Comparison of ENCODE assay signal across 29 cellular contexts in the genomic region with DNA sequence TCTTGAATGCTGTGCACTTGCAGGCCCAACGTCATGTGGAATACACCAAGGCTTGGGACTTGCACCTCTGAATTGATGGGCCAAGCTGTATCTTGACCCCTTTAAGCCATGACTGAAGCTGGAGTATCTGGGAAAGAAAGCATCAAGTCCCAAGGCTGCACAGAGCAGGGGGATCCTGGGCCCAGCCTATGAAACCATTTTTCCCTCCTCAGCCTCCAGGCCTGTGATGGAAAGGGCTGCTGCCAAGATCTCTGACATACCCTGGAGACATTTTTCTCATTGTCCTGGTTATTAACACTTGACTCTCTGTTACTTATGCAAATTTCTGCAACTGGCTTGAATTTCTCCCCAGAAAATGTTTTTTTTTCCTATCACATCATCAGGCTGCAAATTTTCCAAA.
DNase-seq lines count a peak whose midpoint lies in the region; TF ChIP-seq lines count a peak whose summit lies in the region.
"Had no signal": no experiment of that assay in that cellular context is flagged by ENCODE, and none has a peak within 500 bp of the region (broad histone marks: within the 10 kb centered on the region; RNA-seq: fewer than 3 reads in every experiment).

No MANE protein-coding gene starts in this region.

- POLR2A ChIA-PET in HEK293 (lab: Yijun Ruan, JAX) = no interaction called here
- POLR2A ChIA-PET in PC-9 (lab: Charles Lee; ENCODE audit: unreplicated experiment) = no interaction called here

- no peak overlapping the region for H3K27ac ChIP-seq in HEK293 (ENCODE audit: extremely low read depth, low read depth, low read length)
- no peak overlapping the region for H3K27ac ChIP-seq in esophagus muscularis mucosa (replicated peaks in 1 of 4)
- H3K27ac ChIP-seq in PC-9 = no peak overlapping the region
- H3K27ac ChIP-seq: 22Rv1; A549; BLaER1; BLaER1 treated with 17β-estradiol and CSF1 and Interleukin-3, amounts not matched to agents 10 nM and 100 nM; C4-2B had no signal

- intact Hi-C loops in esophagus muscularis mucosa (cut with DNase I) = no loop called here
- intact Hi-C loops in PC-9 (cut with micrococcal nuclease; ENCODE audit: unreplicated experiment) = no loop called here

- CTCF ChIA-PET in HEK293 (lab: Yijun Ruan, JAX) = no interaction called here
- CTCF ChIA-PET in PC-9 (lab: Charles Lee) = no interaction called here

- peaks cover 4% of the 10 kb centered on the region; the same call in 1 of the 2 replicates for H3K4me1 ChIP-seq in HEK293 (ENCODE audit: control insufficient read depth, insufficient read depth, low read length)
- no peaks in the 10 kb centered on the region for H3K4me1 ChIP-seq in esophagus muscularis mucosa
- H3K4me1 ChIP-seq in PC-9 (replicated peaks; ENCODE audit: insufficient read depth) = no peaks in the 10 kb centered on the region
- H3K4me1 ChIP-seq: A549; BE2C; BLaER1; BLaER1 treated with 17β-estradiol and CSF1 and Interleukin-3, amounts not matched to agents 10 nM and 100 nM; Caco-2 had no signal

- H3K9me3 ChIP-seq in HEK293 (ENCODE audit: control insufficient read depth, insufficient read depth, low read depth, low read length) (no peaks in the 10 kb centered on the region), esophagus muscularis mucosa (peaks cover 0 to 6% (median 3%) of the 10 kb centered on the region in 4 donors), PC-9 (ENCODE audit: insufficient read depth, low read depth) (no peaks in the 10 kb centered on the region)
- H3K9me3 ChIP-seq: A549, BE2C had no signal

- H3K79me2 ChIP-seq in PC-9 (ENCODE audit: low read depth) = no peaks in the 10 kb centered on the region

- no peak for TF ChIP-seq CTCF in HEK293 (tag by site-specific recombination; IDR thresholded peaks at IDR 0.05)
- no peak for TF ChIP-seq CTCF in esophagus muscularis mucosa (IDR thresholded peaks at IDR 0.05)
- no peak for TF ChIP-seq CTCF in PC-9 (conservative IDR thresholded peaks at IDR 0.05)

- H3K27me3 ChIP-seq in esophagus muscularis mucosa (peaks cover 0 to 5% (median 0%) of the 10 kb centered on the region in 4 donors), PC-9 (ENCODE audit: insufficient read depth, low read depth) (no peaks in the 10 kb centered on the region)
- H3K27me3 ChIP-seq: BE2C; BLaER1; BLaER1 treated with 17β-estradiol and CSF1 and Interleukin-3, amounts not matched to agents 10 nM and 100 nM had no signal

- no peaks in the 10 kb centered on the region for H3K36me3 ChIP-seq in HEK293 (ENCODE audit: control insufficient read depth in 2 of 2, insufficient read depth in 1 of 2, low read length in 2 of 2)
- H3K36me3 ChIP-seq in esophagus muscularis mucosa = no peaks in the 10 kb centered on the region
- no peaks in the 10 kb centered on the region for H3K36me3 ChIP-seq in PC-9 (ENCODE audit: low read depth)
- H3K36me3 ChIP-seq: BE2C; BLaER1; BLaER1 treated with 17β-estradiol and CSF1 and Interleukin-3, amounts not matched to agents 10 nM and 100 nM had no signal

- TF ChIP-seq EP300 in esophagus muscularis mucosa (IDR thresholded peaks at IDR 0.05) = no peak

- DNase-seq in esophagus muscularis mucosa (ENCODE audit: extremely low spot score) = peak; percentile 34
- no peak for DNase-seq in NCI-H1048 (lab: John Stamatoyannopoulos, UW)
- DNase-seq in PC-9 = no peak
- DNase-seq: 8988T; ACHN; AML-193; BE2C; C1 segment of cervical spinal cord; Caco-2; Calu3; CD4-positive, alpha-beta memory T cell; CD4-positive, alpha-beta T cell; CD4-positive, CD25-positive, alpha-beta regulatory T cell; CD8-positive, alpha-beta memory T cell; CD8-positive, alpha-beta T cell; COR-L47; DMS 273 treated with DMSO at 0.1 percent for 48 hours; DMS153; DMS53; DMS79; DMS79 treated with DMSO at 0.1 percent for 48 hours; DND-41; EL had no signal

- H3K4me3 ChIP-seq in HEK293 (ENCODE audit: low read depth, low read length) (no peak overlapping the region), esophagus muscularis mucosa (no peak overlapping the region), PC-9 (no peak overlapping the region)
- H3K4me3 ChIP-seq: A549; BLaER1; BLaER1 treated with 17β-estradiol and CSF1 and Interleukin-3, amounts not matched to agents 10 nM and 100 nM had no signal

- no peaks in the 10 kb centered on the region for H3K9me2 ChIP-seq in PC-9 (ENCODE audit: insufficient read depth)

- BruUV-seq in PC-9 (replicated peaks; lab: Mats Ljungman, UMichigan) = no TSS peak

- no peaks in the 10 kb centered on the region for H4K20me1 ChIP-seq in PC-9 (ENCODE audit: insufficient read depth)
- H4K20me1 ChIP-seq: BLaER1; BLaER1 treated with 17β-estradiol and CSF1 and Interleukin-3, amounts not matched to agents 10 nM and 100 nM had no signal

- H3K4me2 ChIP-seq in PC-9 = no peak overlapping the region
- H3K4me2 ChIP-seq: A549; BLaER1; BLaER1 treated with 17β-estradiol and CSF1 and Interleukin-3, amounts not matched to agents 10 nM and 100 nM had no signal

- no peak overlapping the region for H2AFZ ChIP-seq in PC-9

- H3F3A ChIP-seq in PC-9 (ENCODE audit: insufficient read depth, low read depth) = no peaks in the 10 kb centered on the region

- WGBS in esophagus muscularis mucosa = 82% methylated on average over 1 of the region's 1 CpG

- no peak for TF ChIP-seq POLR2A in esophagus muscularis mucosa (IDR thresholded peaks at IDR 0.05; ENCODE audit: low read depth)

TF ChIP-seq in HEK293, 187 proteins besides CTCF, POLR2A, EP300 and RAD21 (continues in another document):
- TF ChIP-seq ZNF529 (tag by site-specific recombination; IDR thresholded peaks at IDR 0.05; ENCODE audit: insufficient replicate concordance) (no peak), ZBTB21 (tag by site-specific recombination; IDR thresholded peaks at IDR 0.05) (no peak), ZNF560 (tag by site-specific recombination; IDR thresholded peaks at IDR 0.05; ENCODE audit: borderline replicate concordance) (no peak), SETDB1 (IDR thresholded peaks at IDR 0.05; ENCODE audit: insufficient read length, low read length) (peak; percentile 80), ZNF768 (tag by site-specific recombination; IDR thresholded peaks at IDR 0.05) (no peak), ZNF114 (tag by site-specific recombination; IDR thresholded peaks at IDR 0.05) (no peak), ZNF366 (tag by site-specific recombination; conservative IDR thresholded peaks at IDR 0.05) (no peak), ZNF623 (tag by site-specific recombination; IDR thresholded peaks at IDR 0.05) (no peak), TRIM28 (IDR thresholded peaks at IDR 0.05; ENCODE audit: borderline replicate concordance, low read length) (peak; percentile 75), ZNF335 (tag by site-specific recombination; conservative IDR thresholded peaks at IDR 0.05) (no peak), REPIN1 (tag by site-specific recombination; IDR thresholded peaks at IDR 0.05; ENCODE audit: low read depth) (no peak)
- TF ChIP-seq, protein P1, sequence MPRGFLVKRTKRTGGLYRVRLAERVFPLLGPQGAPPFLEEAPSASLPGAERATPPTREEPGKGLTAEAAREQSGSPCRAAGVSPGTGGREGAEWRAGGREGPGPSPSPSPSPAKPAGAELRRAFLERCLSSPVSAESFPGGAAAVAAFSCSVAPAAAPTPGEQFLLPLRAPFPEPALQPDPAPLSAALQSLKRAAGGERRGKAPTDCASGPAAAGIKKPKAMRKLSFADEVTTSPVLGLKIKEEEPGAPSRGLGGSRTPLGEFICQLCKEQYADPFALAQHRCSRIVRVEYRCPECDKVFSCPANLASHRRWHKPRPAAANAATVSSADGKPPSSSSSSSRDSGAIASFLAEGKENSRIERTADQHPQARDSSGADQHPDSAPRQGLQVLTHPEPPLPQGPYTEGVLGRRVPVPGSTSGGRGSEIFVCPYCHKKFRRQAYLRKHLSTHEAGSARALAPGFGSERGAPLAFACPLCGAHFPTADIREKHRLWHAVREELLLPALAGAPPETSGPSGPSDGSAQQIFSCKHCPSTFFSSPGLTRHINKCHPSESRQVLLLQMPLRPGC (tag by site-specific recombination; IDR thresholded peaks at IDR 0.05) = no peak
- TF ChIP-seq, protein P2, sequence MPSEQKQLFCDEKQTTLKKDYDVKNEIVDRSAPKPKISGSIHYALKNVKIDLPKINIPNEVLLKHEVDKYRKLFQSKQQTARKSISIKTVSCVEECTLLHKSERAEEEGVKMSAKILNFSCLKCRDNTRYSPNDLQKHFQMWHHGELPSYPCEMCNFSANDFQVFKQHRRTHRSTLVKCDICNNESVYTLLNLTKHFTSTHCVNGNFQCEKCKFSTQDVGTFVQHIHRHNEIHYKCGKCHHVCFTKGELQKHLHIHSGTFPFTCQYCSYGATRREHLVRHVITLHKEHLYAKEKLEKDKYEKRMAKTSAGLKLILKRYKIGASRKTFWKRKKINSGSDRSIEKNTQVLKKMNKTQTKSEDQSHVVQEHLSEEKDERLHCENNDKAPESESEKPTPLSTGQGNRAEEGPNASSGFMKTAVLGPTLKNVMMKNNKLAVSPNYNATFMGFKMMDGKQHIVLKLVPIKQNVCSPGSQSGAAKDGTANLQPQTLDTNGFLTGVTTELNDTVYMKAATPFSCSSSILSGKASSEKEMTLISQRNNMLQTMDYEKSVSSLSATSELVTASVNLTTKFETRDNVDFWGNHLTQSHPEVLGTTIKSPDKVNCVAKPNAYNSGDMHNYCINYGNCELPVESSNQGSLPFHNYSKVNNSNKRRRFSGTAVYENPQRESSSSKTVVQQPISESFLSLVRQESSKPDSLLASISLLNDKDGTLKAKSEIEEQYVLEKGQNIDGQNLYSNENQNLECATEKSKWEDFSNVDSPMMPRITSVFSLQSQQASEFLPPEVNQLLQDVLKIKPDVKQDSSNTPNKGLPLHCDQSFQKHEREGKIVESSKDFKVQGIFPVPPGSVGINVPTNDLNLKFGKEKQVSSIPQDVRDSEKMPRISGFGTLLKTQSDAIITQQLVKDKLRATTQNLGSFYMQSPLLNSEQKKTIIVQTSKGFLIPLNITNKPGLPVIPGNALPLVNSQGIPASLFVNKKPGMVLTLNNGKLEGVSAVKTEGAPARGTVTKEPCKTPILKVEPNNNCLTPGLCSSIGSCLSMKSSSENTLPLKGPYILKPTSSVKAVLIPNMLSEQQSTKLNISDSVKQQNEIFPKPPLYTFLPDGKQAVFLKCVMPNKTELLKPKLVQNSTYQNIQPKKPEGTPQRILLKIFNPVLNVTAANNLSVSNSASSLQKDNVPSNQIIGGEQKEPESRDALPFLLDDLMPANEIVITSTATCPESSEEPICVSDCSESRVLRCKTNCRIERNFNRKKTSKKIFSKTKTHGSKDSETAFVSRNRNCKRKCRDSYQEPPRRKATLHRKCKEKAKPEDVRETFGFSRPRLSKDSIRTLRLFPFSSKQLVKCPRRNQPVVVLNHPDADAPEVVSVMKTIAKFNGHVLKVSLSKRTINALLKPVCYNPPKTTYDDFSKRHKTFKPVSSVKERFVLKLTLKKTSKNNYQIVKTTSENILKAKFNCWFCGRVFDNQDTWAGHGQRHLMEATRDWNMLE (tag by site-specific recombination; conservative IDR thresholded peaks at IDR 0.05; ENCODE audit: low read depth) = no peak
